ENCODE assay signal across 17 cellular contexts in genomic region chr1:154583691-154584212, GRCh38. TPM values are rescaled to one million over a fixed set of nuclear protein-coding genes. Genes with fewer than 3 reads are reported as not detected.
A peak's percentile ranks its signal among the peaks of the same experiment; 100 is the strongest.
DNase-seq lines count a peak whose midpoint lies in the region; ATAC-seq and TF ChIP-seq lines count a peak whose summit lies in the region.
"Had no signal": no experiment of that assay in that cellular context is flagged by ENCODE, and none has a peak within 500 bp of the region (broad histone marks: within the 10 kb centered on the region; RNA-seq: fewer than 3 reads in every experiment).

No MANE protein-coding gene starts in this region.

- no peaks in the 10 kb centered on the region for H3K9me3 ChIP-seq in OCI-LY3 (ENCODE audit: insufficient read depth, low read length)
- H3K9me3 ChIP-seq in fibroblast of lung (ENCODE audit: control insufficient read depth, insufficient read depth, low read depth, low read length): no peaks in the 10 kb centered on the region
- H3K9me3 ChIP-seq in spleen: no peaks in the 10 kb centered on the region
- H3K9me3 ChIP-seq: suprapubic skin had no signal

- H3K79me2 ChIP-seq in OCI-LY3 (ENCODE audit: low read length) (peaks cover 5% of the 10 kb centered on the region; the same call in 1 of the 2 replicates), fibroblast of lung (ENCODE audit: control insufficient read depth, insufficient read depth, low read length) (no peaks in the 10 kb centered on the region)

- no peak overlapping the region for H3K4me3 Mint-ChIP-seq in activated T-cell treated with anti-CD3 and anti-CD28 coated beads, Interleukin-2, amount 50 U/mL, for 24 hours
- no peak overlapping the region for H3K4me3 Mint-ChIP-seq in activated CD8-positive, alpha-beta T cell treated with anti-CD3 and anti-CD28 coated beads for 36 hours

- peak overlapping the region; percentile 84 for H3K27ac ChIP-seq in OCI-LY3 (ENCODE audit: low read length)
- H3K27ac ChIP-seq in fibroblast of lung (ENCODE audit: insufficient read depth, low read length): no peak overlapping the region
- peak overlapping the region in 5 of 8 donors; percentile 2 to 60 (median 13) for H3K27ac ChIP-seq in spleen
- H3K27ac ChIP-seq: HL-60, suprapubic skin had no signal

- intact Hi-C loops in spleen (cut with DNase I; ENCODE audit: low total_unique reads): no loop called here
- intact Hi-C loops in activated CD8-positive, alpha-beta T cell treated with anti-CD3 and anti-CD28 coated beads for 36 hours (cut with micrococcal nuclease): no loop called here

- TF ChIP-seq CTCF in OCI-LY3 (IDR thresholded peaks at IDR 0.05; ENCODE audit: low read depth, low read length): no peak
- no peak for TF ChIP-seq CTCF in fibroblast of lung (conservative IDR thresholded peaks at IDR 0.05 in 1 of 2, IDR thresholded peaks at IDR 0.05 in 1 of 2; ENCODE audit: low read depth in 1 of 2, low read length in 2 of 2)
- TF ChIP-seq CTCF in spleen (IDR thresholded peaks at IDR 0.05 in 8 of 11, conservative IDR thresholded peaks at IDR 0.05 in 3 of 11): no peak
- no peak for TF ChIP-seq CTCF in activated CD8-positive, alpha-beta T cell treated with anti-CD3 and anti-CD28 coated beads for 36 hours (IDR thresholded peaks at IDR 0.05)

- POLR2A ChIA-PET in activated CD8-positive, alpha-beta T cell treated with anti-CD3 and anti-CD28 coated beads for 36 hours (lab: Charles Lee): no interaction called here

- H3K4me1 Mint-ChIP-seq in activated T-cell treated with anti-CD3 and anti-CD28 coated beads, Interleukin-2, amount 50 U/mL, for 24 hours (ENCODE audit: low read depth): no peaks in the 10 kb centered on the region
- H3K4me1 Mint-ChIP-seq in activated CD8-positive, alpha-beta T cell treated with anti-CD3 and anti-CD28 coated beads for 36 hours (ENCODE audit: low read depth): no peaks in the 10 kb centered on the region

- no peak for ATAC-seq in GM18498 (IDR thresholded peaks at IDR 0.05; ENCODE audit: unreplicated experiment)
- no peak for ATAC-seq in activated CD8-positive, alpha-beta T cell treated with anti-CD3 and anti-CD28 coated beads for 36 hours
- ATAC-seq: activated CD4-positive, CD25-positive, alpha-beta regulatory T cell treated with anti-CD3 and anti-CD28 coated beads, Interleukin-2, amount 50 U/mL, for 24 hours; HCT116 had no signal

- no peaks in the 10 kb centered on the region for H3K9me3 Mint-ChIP-seq in activated T-cell treated with anti-CD3 and anti-CD28 coated beads, Interleukin-2, amount 50 U/mL, for 24 hours
- no peaks in the 10 kb centered on the region for H3K9me3 Mint-ChIP-seq in activated CD8-positive, alpha-beta T cell treated with anti-CD3 and anti-CD28 coated beads for 36 hours

- peak overlapping the region; percentile 77 for H3K27ac Mint-ChIP-seq in activated T-cell treated with anti-CD3 and anti-CD28 coated beads, Interleukin-2, amount 50 U/mL, for 24 hours
- H3K27ac Mint-ChIP-seq in activated CD8-positive, alpha-beta T cell treated with anti-CD3 and anti-CD28 coated beads for 36 hours: no peak overlapping the region

- H3K9ac ChIP-seq in OCI-LY3 (ENCODE audit: low read length) (peak overlapping the region; percentile 21; the same call in 1 of the 2 replicates), fibroblast of lung (ENCODE audit: insufficient read depth, low read length) (no peak overlapping the region)

- H3K27me3 ChIP-seq in OCI-LY3 (ENCODE audit: low read depth, low read length): no peaks in the 10 kb centered on the region
- H3K27me3 ChIP-seq in fibroblast of lung (ENCODE audit: control insufficient read depth, insufficient read depth, low read length): no peaks in the 10 kb centered on the region
- no peaks in the 10 kb centered on the region for H3K27me3 ChIP-seq in spleen (replicated peaks in 1 of 7)
- H3K27me3 ChIP-seq: suprapubic skin had no signal

- 55 to 81% (median 72%) methylated on average over 8 to 9 of the region's 9 CpGs for WGBS in spleen, 5 donors

- H3K4me1 ChIP-seq in OCI-LY3 (ENCODE audit: low read length) (peaks cover 34% of the 10 kb centered on the region), fibroblast of lung (ENCODE audit: control insufficient read depth, extremely low read depth, insufficient read depth, low read length) (no peaks in the 10 kb centered on the region), spleen (peaks cover 0 to 32% (median 16%) of the 10 kb centered on the region in 6 donors)
- H3K4me1 ChIP-seq: suprapubic skin had no signal

- H2AFZ ChIP-seq in OCI-LY3 (ENCODE audit: low read depth, low read length): no peak overlapping the region
- H2AFZ ChIP-seq in fibroblast of lung (ENCODE audit: low read length): no peak overlapping the region

- peaks cover 100% of the 10 kb centered on the region for H3K36me3 Mint-ChIP-seq in activated T-cell treated with anti-CD3 and anti-CD28 coated beads, Interleukin-2, amount 50 U/mL, for 24 hours (ENCODE audit: low read depth)
- peaks cover 61% of the 10 kb centered on the region for H3K36me3 Mint-ChIP-seq in activated CD8-positive, alpha-beta T cell treated with anti-CD3 and anti-CD28 coated beads for 36 hours (ENCODE audit: low read depth)

- CTCF ChIA-PET in activated CD8-positive, alpha-beta T cell treated with anti-CD3 and anti-CD28 coated beads for 36 hours (lab: Charles Lee): no interaction called here

- no peaks in the 10 kb centered on the region for H3K27me3 Mint-ChIP-seq in activated T-cell treated with anti-CD3 and anti-CD28 coated beads, Interleukin-2, amount 50 U/mL, for 24 hours
- no peaks in the 10 kb centered on the region for H3K27me3 Mint-ChIP-seq in activated CD8-positive, alpha-beta T cell treated with anti-CD3 and anti-CD28 coated beads for 36 hours

- TF ChIP-seq POLR2A in spleen (IDR thresholded peaks at IDR 0.05): no peak

- H3K4me3 ChIP-seq in OCI-LY3 (ENCODE audit: low read length) (no peak overlapping the region), fibroblast of lung (replicated peaks in 1 of 4; ENCODE audit: control extremely low read depth in 1 of 4, insufficient read depth in 1 of 4, low read depth in 3 of 4, low read length in 4 of 4) (no peak overlapping the region), spleen (no peak overlapping the region)
- H3K4me3 ChIP-seq: suprapubic skin had no signal

- H4K20me1 ChIP-seq in OCI-LY3 (ENCODE audit: insufficient read depth, low read length) (peaks cover 15% of the 10 kb centered on the region; the same call in 1 of the 2 replicates), fibroblast of lung (ENCODE audit: control insufficient read depth, extremely low read depth, insufficient read depth, low read length) (no peaks in the 10 kb centered on the region)

- H3K36me3 ChIP-seq in OCI-LY3 (replicated peaks; ENCODE audit: low read depth, low read length) (peaks cover 93% of the 10 kb centered on the region), fibroblast of lung (ENCODE audit: control insufficient read depth, insufficient read depth, low read length) (peaks cover 41% of the 10 kb centered on the region), spleen (peaks cover 4 to 100% (median 99%) of the 10 kb centered on the region in 6 donors)

- DNase-seq in activated T-cell treated with anti-CD3 and anti-CD28 coated beads, Interleukin-2, amount 50 U/mL, for 24 hours: no peak
- DNase-seq in activated T-cell treated with anti-CD3 and anti-CD28 coated beads for 4 hours: no peak
- peak; percentile 27 to 73 for DNase-seq in fibroblast of lung (ENCODE audit: low read depth in 2 of 2)
- DNase-seq in spleen: no peak
- DNase-seq in activated CD8-positive, alpha-beta T cell treated with anti-CD3 and anti-CD28 coated beads for 36 hours: no peak
- DNase-seq in C1 segment of cervical spinal cord (lab: John Stamatoyannopoulos, UW): no peak
- DNase-seq: anterior cingulate cortex, foreskin melanocyte, OCI-M1 had no signal

- H3K4me2 ChIP-seq in OCI-LY3 (ENCODE audit: low read length) (peak overlapping the region; percentile 72), fibroblast of lung (ENCODE audit: extremely low read depth, insufficient read depth, low read length) (no peak overlapping the region)

RNA-seq across cellular contexts. Expression of gene CHRNB2, which starts 16.2 kb away (rescaled TPM):
- total RNA-seq in fibroblast of lung (under 0.01 TPM in 1 of 2 replicates, not detected in the other), spleen (under 1 TPM in 2 of 7 donors, not detected in 5; 0.18 to 0.32 TPM)
- polyA plus RNA-seq in fibroblast of lung (0.02 TPM in 2 replicates), spleen (under 1 TPM in 1 of 3 donors, not detected in 2; 0.03 TPM)
- polyA plus RNA-seq in fibroblast of lung (2012): 0.02 TPM in 1 of 2 replicates, not detected in the other
- not detected in 2 replicates for polyA minus RNA-seq in fibroblast of lung (ENCODE audit: low replicate concordance)
- not detected for total RNA-seq in activated CD8-positive, alpha-beta T cell treated with anti-CD3 and anti-CD28 coated beads for 36 hours
- total RNA-seq: M059J, mesenteric fat pad had no signal

RNA-seq across cellular contexts. Expression of gene ADAR, which starts 24.2 kb away (rescaled TPM):
- total RNA-seq in fibroblast of lung (78.6 and 98.4 TPM in 2 replicates), spleen (100 to 1,000 TPM; 218 to 249 (median 229) TPM)
- polyA plus RNA-seq in fibroblast of lung (128 and 140 TPM in 2 replicates), spleen (10 to 100 TPM; 25.6 to 61.3 (median 29.4) TPM)
- 62.2 and 67.9 TPM in 2 replicates for polyA plus RNA-seq in fibroblast of lung (2012)
- 155 and 208 TPM in 2 replicates for polyA minus RNA-seq in fibroblast of lung (ENCODE audit: low replicate concordance)
- total RNA-seq in activated CD8-positive, alpha-beta T cell treated with anti-CD3 and anti-CD28 coated beads for 36 hours: 100 to 1,000 TPM; 261 to 267 TPM

RNA-seq across cellular contexts. Expression of gene UBE2Q1, which starts 25.3 kb away (rescaled TPM):
- 23.6 and 27.0 TPM in 2 replicates for total RNA-seq in fibroblast of lung
- polyA plus RNA-seq in fibroblast of lung: 18.1 and 20.1 TPM in 2 replicates
- 61.7 and 61.9 TPM in 2 replicates for polyA plus RNA-seq in fibroblast of lung (2012)
- polyA minus RNA-seq in fibroblast of lung (ENCODE audit: low replicate concordance): 6.7 and 11.3 TPM in 2 replicates
- total RNA-seq in spleen: 100 to 1,000 TPM in 2 of 7 donors, 10 to 100 TPM in 5; 45.0 to 119 (median 95.1) TPM
- polyA plus RNA-seq in spleen: 10 to 100 TPM; 25.8 to 40.3 (median 30.0) TPM
- 10 to 100 TPM; 71.2 to 74.6 TPM for total RNA-seq in activated CD8-positive, alpha-beta T cell treated with anti-CD3 and anti-CD28 coated beads for 36 hours

Comparison
In these comparisons a context has a peak if more than half of its experiments do, and no peak if none do; other contexts are left out.
1. DNase-seq: peak in fibroblast of lung (2 of 2); none in activated T-cell treated with anti-CD3 and anti-CD28 coated beads, Interleukin-2, amount 50 U/mL, for 24 hours (single experiment), activated T-cell treated with anti-CD3 and anti-CD28 coated beads for 4 hours (single experiment), spleen (single experiment), activated CD8-positive, alpha-beta T cell treated with anti-CD3 and anti-CD28 coated beads for 36 hours (single experiment) and C1 segment of cervical spinal cord (0 of 14).